In genomic region chr3:32460031-32460749, GRCh38 we compare ENCODE assay signal across 1 cellular context.
TF ChIP-seq lines count a peak whose summit lies in the region.

No MANE protein-coding gene starts in this region.

TF ChIP-seq in SK-N-SH, 30 proteins besides CTCF, POLR2A, EP300 and RAD21 (continued from another document):
- TF ChIP-seq USF2 (IDR thresholded peaks at IDR 0.05; ENCODE audit: borderline replicate concordance, low read depth, low read length) (no peak), SMC3 (IDR thresholded peaks at IDR 0.05; ENCODE audit: low read depth, low read length) (no peak), MEF2A (IDR thresholded peaks at IDR 0.05; ENCODE audit: borderline replicate concordance, low read depth) (no peak)
